Comparison of ENCODE assay signal across 12 cellular contexts in genomic region chr1:51268675-51269033, GRCh38. TPM values are rescaled to one million over a fixed set of nuclear protein-coding genes. Genes with fewer than 3 reads are reported as not detected.
DNase-seq lines count a peak whose midpoint lies in the region; ATAC-seq, FAIRE-seq and TF ChIP-seq lines count a peak whose summit lies in the region.
"Had no signal": no experiment of that assay in that cellular context is flagged by ENCODE, and none has a peak within 500 bp of the region (broad histone marks: within the 10 kb centered on the region; RNA-seq: fewer than 3 reads in every experiment).

No MANE protein-coding gene starts in this region.

- CTCF ChIA-PET in GM12878 (lab: Yijun Ruan, JAX), result interaction anchor here (0.6 to 2.1 kb wide), 10 partner anchors 8 to 80 kb away, joined by 3 to 17 read pairs (median 3); no protein-coding TSS in a partner anchor

- POLR2A ChIA-PET in GM12878 (lab: Charles Lee), result interaction anchor here (0.6 to 1.5 kb wide), 8 partner anchors 11 to 37 kb away, joined by 3 to 7 read pairs (median 4); no protein-coding TSS in a partner anchor

- SMC1A ChIA-PET in GM12878 (lab: Charles Lee; ENCODE audit: uncharacterized antibody, unreplicated experiment), result interaction anchor here (0.8 to 2.6 kb wide), 12 partner anchors 9 to 284 kb away, joined by 3 to 11 read pairs (median 4); partner anchors contain the start of gene RNF11

- no peak for DNase-seq in T-helper 2 cell treated with Interferon-gamma antibody and Interleukin-4, amounts not matched to agents 5 μg/mL and 100 μg/mL, for 36 hours (ENCODE audit: low spot score)
- DNase-seq in T-helper 2 cell (no peak), GM12878 (ENCODE audit: low read depth, low spot score) (no peak), sciatic nerve (ENCODE audit: low spot score) (no peak), NCI-H774 (lab: John Stamatoyannopoulos, UW) (no peak), dermis blood vessel endothelial cell (no peak)
- DNase-seq in stimulated activated naive CD4-positive, alpha-beta T cell (lab: John Stamatoyannopoulos, UW), result no peak
- DNase-seq: NCI-H2081 had no signal

- BruUV-seq in GM12878 (replicated peaks; lab: Mats Ljungman, UMichigan), result no TSS peak

- peak overlapping the region; percentile 45 for H3K4me2 ChIP-seq in GM12878 (ENCODE audit: control insufficient read depth, insufficient read depth)

- peak overlapping the region; percentile 29; the same call in 1 of the 2 replicates for H3K4me3 ChIP-seq in GM12878

- H3K27me3 ChIP-seq in GM12878 (replicated peaks in 1 of 2; ENCODE audit: control insufficient read depth in 2 of 2, insufficient read depth in 2 of 2, low read length in 1 of 2), result no peaks in the 10 kb centered on the region

- H3K4me1 ChIP-seq in GM12878 (ENCODE audit: control insufficient read depth, insufficient read depth, low read length), result peaks cover 17% of the 10 kb centered on the region

- TF ChIP-seq POLR2A in GM12878 (IDR thresholded peaks at IDR 0.05; ENCODE audit: low read depth, low read length), result no peak

- H3K27me3 Mint-ChIP-seq in T-helper 2 cell treated with Interferon-gamma antibody and Interleukin-4, amounts not matched to agents 5 μg/mL and 100 μg/mL, for 36 hours (ENCODE audit: low read depth), result no peaks in the 10 kb centered on the region

- peaks cover 36% of the 10 kb centered on the region for H3K36me3 Mint-ChIP-seq in T-helper 2 cell treated with Interferon-gamma antibody and Interleukin-4, amounts not matched to agents 5 μg/mL and 100 μg/mL, for 36 hours (ENCODE audit: low read depth)

- WGBS in GM12878 (ENCODE audit: insufficient coverage, insufficient replicate concordance, low lambda C conversion rate, missing lambda C conversion rate), result 17% methylated on average over 2 of the region's 2 CpGs

- intact Hi-C loops in GM12878 (cut with micrococcal nuclease; ENCODE audit: unreplicated experiment) (loop anchor here (2.0 kb wide), 1 partner anchor 16 kb away; no protein-coding TSS in a partner anchor), sciatic nerve (cut with DNase I) (no loop called here)

- TF ChIP-seq CTCF in GM12878 (IDR thresholded peaks at IDR 0.05 in 2 of 3, conservative IDR thresholded peaks at IDR 0.05 in 1 of 3; ENCODE audit: control insufficient read depth in 2 of 3, extremely low read depth in 1 of 3, insufficient read depth in 1 of 3, low read depth in 3 of 3, low read length in 3 of 3), result no peak

- H3K9me3 ChIP-seq in GM12878 (replicated peaks; ENCODE audit: control insufficient read depth, insufficient read depth, low read length), result no peaks in the 10 kb centered on the region

- TF ChIP-seq RAD21 in GM12878 (IDR thresholded peaks at IDR 0.05; ENCODE audit: insufficient read depth, low read depth, low read length), result no peak

- H4K20me1 ChIP-seq in GM12878 (ENCODE audit: control insufficient read depth, insufficient read depth), result no peaks in the 10 kb centered on the region

- no peak for TF ChIP-seq EP300 in GM12878 (IDR thresholded peaks at IDR 0.05; ENCODE audit: borderline replicate concordance in 1 of 2, control insufficient read depth in 1 of 2, low read depth in 2 of 2, low read length in 2 of 2)

- FAIRE-seq in GM12878 (lab: Jason Lieb, UNC), result no peak
- FAIRE-seq: A204.1 had no signal

- H3K4me1 Mint-ChIP-seq in T-helper 2 cell treated with Interferon-gamma antibody and Interleukin-4, amounts not matched to agents 5 μg/mL and 100 μg/mL, for 36 hours (ENCODE audit: low read depth), result peaks cover 45% of the 10 kb centered on the region

- peaks cover 22% of the 10 kb centered on the region for H3K79me2 ChIP-seq in GM12878 (ENCODE audit: control insufficient read depth, insufficient read depth, low read length)

- no peak overlapping the region for H2AFZ ChIP-seq in GM12878 (ENCODE audit: control insufficient read depth, low read depth, low read length)

- peak overlapping the region; percentile 76 for H3K27ac Mint-ChIP-seq in T-helper 2 cell treated with Interferon-gamma antibody and Interleukin-4, amounts not matched to agents 5 μg/mL and 100 μg/mL, for 36 hours
- H3K27ac Mint-ChIP-seq: stimulated activated effector memory CD8-positive, alpha-beta T cell treated with anti-CD3 and anti-CD28 coated beads, Interleukin-12 subunit alpha, Interleukin-12 subunit beta, amount 100 ng/mL, for 72 hours; T-helper 1 cell treated with Interleukin-12 subunit alpha and Interleukin-12 subunit beta and Interleukin-4 antibody, amounts not matched to agents 30 μg/mL and 1 μg/mL, for 36 hours had no signal

- RAD21 ChIA-PET in GM12878 (lab: Charles Lee; ENCODE audit: unreplicated experiment), result interaction anchor here (0.7 to 1.7 kb wide), 8 partner anchors 8 to 37 kb away, joined by 3 to 9 read pairs (median 4); partner anchors contain the start of gene RNF11

- peaks cover 0 to 2% of the 10 kb centered on the region in 2 experiments; a peak in 1 of 4 replicates for H3K36me3 ChIP-seq in GM12878 (ENCODE audit: control insufficient read depth in 2 of 2, insufficient read depth in 2 of 2, low read length in 1 of 2)

- peak overlapping the region; percentile 53 for H3K9ac ChIP-seq in GM12878 (ENCODE audit: control insufficient read depth, insufficient read depth, low read length)

- H3K9me3 Mint-ChIP-seq in T-helper 2 cell treated with Interferon-gamma antibody and Interleukin-4, amounts not matched to agents 5 μg/mL and 100 μg/mL, for 36 hours, result no peaks in the 10 kb centered on the region
- H3K9me3 Mint-ChIP-seq: stimulated activated effector memory CD8-positive, alpha-beta T cell treated with anti-CD3 and anti-CD28 coated beads, Interleukin-12 subunit alpha, Interleukin-12 subunit beta, amount 100 ng/mL, for 72 hours; T-helper 1 cell treated with Interleukin-12 subunit alpha and Interleukin-12 subunit beta and Interleukin-4 antibody, amounts not matched to agents 30 μg/mL and 1 μg/mL, for 36 hours had no signal

- peak; percentile 39 for ATAC-seq in HG03159 (IDR thresholded peaks at IDR 0.05; ENCODE audit: unreplicated experiment)
- ATAC-seq in GM12878, result peak; percentile 75
- ATAC-seq in sciatic nerve, result peak; percentile 36

- peak overlapping the region; percentile 41 for H3K4me3 Mint-ChIP-seq in T-helper 2 cell treated with Interferon-gamma antibody and Interleukin-4, amounts not matched to agents 5 μg/mL and 100 μg/mL, for 36 hours

- in situ Hi-C loops in GM12878 (cut with MboI), result no loop called here

- peak overlapping the region; percentile 72 for H3K27ac ChIP-seq in GM12878 (ENCODE audit: control insufficient read depth, insufficient read depth)

TF ChIP-seq in GM12878, 131 proteins besides CTCF, POLR2A, EP300 and RAD21:
- 0 out of 2 replicates have a peak, but pooled peaks have one; percentile 35 for TF ChIP-seq SMARCA5 (IDR thresholded peaks at IDR 0.05)
- TF ChIP-seq, protein P1, sequence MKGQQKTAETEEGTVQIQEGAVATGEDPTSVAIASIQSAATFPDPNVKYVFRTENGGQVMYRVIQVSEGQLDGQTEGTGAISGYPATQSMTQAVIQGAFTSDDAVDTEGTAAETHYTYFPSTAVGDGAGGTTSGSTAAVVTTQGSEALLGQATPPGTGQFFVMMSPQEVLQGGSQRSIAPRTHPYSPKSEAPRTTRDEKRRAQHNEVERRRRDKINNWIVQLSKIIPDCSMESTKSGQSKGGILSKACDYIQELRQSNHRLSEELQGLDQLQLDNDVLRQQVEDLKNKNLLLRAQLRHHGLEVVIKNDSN (IDR thresholded peaks at IDR 0.05; ENCODE audit: borderline replicate concordance, extremely low read length, insufficient read depth, low read depth, low read length), result no peak
- TF ChIP-seq, protein P2, sequence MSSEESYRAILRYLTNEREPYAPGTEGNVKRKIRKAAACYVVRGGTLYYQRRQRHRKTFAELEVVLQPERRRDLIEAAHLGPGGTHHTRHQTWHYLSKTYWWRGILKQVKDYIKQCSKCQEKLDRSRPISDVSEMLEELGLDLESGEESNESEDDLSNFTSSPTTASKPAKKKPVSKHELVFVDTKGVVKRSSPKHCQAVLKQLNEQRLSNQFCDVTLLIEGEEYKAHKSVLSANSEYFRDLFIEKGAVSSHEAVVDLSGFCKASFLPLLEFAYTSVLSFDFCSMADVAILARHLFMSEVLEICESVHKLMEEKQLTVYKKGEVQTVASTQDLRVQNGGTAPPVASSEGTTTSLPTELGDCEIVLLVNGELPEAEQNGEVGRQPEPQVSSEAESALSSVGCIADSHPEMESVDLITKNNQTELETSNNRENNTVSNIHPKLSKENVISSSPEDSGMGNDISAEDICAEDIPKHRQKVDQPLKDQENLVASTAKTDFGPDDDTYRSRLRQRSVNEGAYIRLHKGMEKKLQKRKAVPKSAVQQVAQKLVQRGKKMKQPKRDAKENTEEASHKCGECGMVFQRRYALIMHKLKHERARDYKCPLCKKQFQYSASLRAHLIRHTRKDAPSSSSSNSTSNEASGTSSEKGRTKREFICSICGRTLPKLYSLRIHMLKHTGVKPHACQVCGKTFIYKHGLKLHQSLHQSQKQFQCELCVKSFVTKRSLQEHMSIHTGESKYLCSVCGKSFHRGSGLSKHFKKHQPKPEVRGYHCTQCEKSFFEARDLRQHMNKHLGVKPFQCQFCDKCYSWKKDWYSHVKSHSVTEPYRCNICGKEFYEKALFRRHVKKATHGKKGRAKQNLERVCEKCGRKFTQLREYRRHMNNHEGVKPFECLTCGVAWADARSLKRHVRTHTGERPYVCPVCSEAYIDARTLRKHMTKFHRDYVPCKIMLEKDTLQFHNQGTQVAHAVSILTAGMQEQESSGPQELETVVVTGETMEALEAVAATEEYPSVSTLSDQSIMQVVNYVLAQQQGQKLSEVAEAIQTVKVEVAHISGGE (CRISPR knock-in tag; IDR thresholded peaks at IDR 0.05), result no peak

RNA-seq across cellular contexts. Expression of gene RNF11, which starts 32.6 kb away (rescaled TPM):
- total RNA-seq in GM12878 (2013; cell fraction: nucleolus; rRNA removed), result 17.8 and 18.0 TPM in 2 replicates
- total RNA-seq in GM12878 (2014; rRNA removed) (36.6 and 42.0 TPM in 2 replicates), GM12878 (2014; rRNA removed; fragmentation: Illumina TruSeq; extraction: Trizol) (34.9 and 35.4 TPM in 2 replicates), GM12878 (2021) (29.8 and 32.1 TPM in 2 replicates), sciatic nerve (98.6 TPM), dermis blood vessel endothelial cell (90.5 and 137 TPM in 2 replicates)
- 17.2 TPM for polyA plus RNA-seq in GM12878 (2011; ENCODE audit: low read depth)
- polyA plus RNA-seq in GM12878 (2011; rRNA removed) (37.5 and 44.2 TPM in 2 replicates), GM12878 (2014; fragmentation: Illumina TruSeq; extraction: Trizol) (40.1 and 43.6 TPM in 2 replicates), GM12878 (2014; fragmentation: Nextera tagmentation; extraction: Ambion mirVana) (10 to 100 TPM in 1 of 2 experiments, 1 to 10 TPM in 1; 9.5 to 14.5 TPM), GM12878 (2014; rRNA removed) (34.9 and 35.2 TPM in 2 replicates), GM12878 (2016; fragmentation: Nextera tagmentation; extraction: Ambion mirVana) (10 to 100 TPM; 22.1 to 22.8 TPM)
- polyA plus RNA-seq in GM12878 (2011; cell fraction: cytosol; rRNA removed), result 16.2 and 25.1 TPM in 2 replicates
- 10.8 and 11.7 TPM in 2 replicates for polyA plus RNA-seq in GM12878 (2011; cell fraction: nucleus; rRNA removed)
- 24.6 and 27.9 TPM in 2 replicates for polyA plus RNA-seq in GM12878 (2012)
- 56.9 and 59.0 TPM in 2 replicates for polyA minus RNA-seq in GM12878 (2011; rRNA and poly(A)+ RNA removed)
- 12.0 and 18.6 TPM in 2 replicates for polyA minus RNA-seq in GM12878 (2011; cell fraction: cytosol; rRNA and poly(A)+ RNA removed)
- polyA minus RNA-seq in GM12878 (2011; cell fraction: nucleus; rRNA and poly(A)+ RNA removed), result 3.4 and 5.3 TPM in 2 replicates
